ENCODE assay signal across 14 cellular contexts in genomic region chr17:80104321-80104955, GRCh38. TPM values are rescaled to one million over a fixed set of nuclear protein-coding genes. Genes with fewer than 3 reads are reported as not detected.
DNase-seq lines count a peak whose midpoint lies in the region; ATAC-seq, FAIRE-seq and TF ChIP-seq lines count a peak whose summit lies in the region.
"Had no signal": no experiment of that assay in that cellular context is flagged by ENCODE, and none has a peak within 500 bp of the region (broad histone marks: within the 10 kb centered on the region; RNA-seq: fewer than 3 reads in every experiment).

No MANE protein-coding gene starts in this region.

- H3K9me3 ChIP-seq in HAP-1: no peaks in the 10 kb centered on the region

- TF ChIP-seq CTCF in neural crest cell (conservative IDR thresholded peaks at IDR 0.05): no peak

- H3K27me3 ChIP-seq in HAP-1 (ENCODE audit: low read depth): no peaks in the 10 kb centered on the region

- no peak overlapping the region for H3K27ac Mint-ChIP-seq in neural crest cell (ENCODE audit: unreplicated experiment)
- no peak overlapping the region for H3K27ac Mint-ChIP-seq in effector memory CD8-positive, alpha-beta T cell
- H3K27ac Mint-ChIP-seq: activated naive CD8-positive, alpha-beta T cell treated with anti-CD3 and anti-CD28 coated beads, Interleukin-2, amount 10 ng/mL, durations not matched to agents 7 days and 5 days; CD4-positive, CD25-positive, alpha-beta regulatory T cell; T-helper 17 cell had no signal

- DNase-seq in ELF-1 (ENCODE audit: low read depth, low spot score) (peak; percentile 63), NCI-H2029 (lab: John Stamatoyannopoulos, UW) (peak; percentile 60), brain pericyte (ENCODE audit: low read depth, low spot score) (peak; percentile 65), neural crest cell (ENCODE audit: low read depth, low spot score) (no peak), NK-92 (lab: John Stamatoyannopoulos, UW; ENCODE audit: unreplicated experiment) (no peak), frontal cortex (ENCODE audit: low spot score in 2 of 2) (no peak), HAP-1 (ENCODE audit: low spot score in 2 of 2) (no peak)
- no peak for DNase-seq in effector memory CD8-positive, alpha-beta T cell
- DNase-seq: activated naive CD8-positive, alpha-beta T cell treated with anti-CD3 and anti-CD28 coated beads, Interleukin-2, amount 10 ng/mL, durations not matched to agents 7 days and 5 days; CD4-positive, CD25-positive, alpha-beta regulatory T cell; naive thymus-derived CD4-positive, alpha-beta T cell; PC-3; T-helper 17 cell had no signal

- ATAC-seq in effector memory CD8-positive, alpha-beta T cell (replicated peaks): no peak
- ATAC-seq: naive thymus-derived CD4-positive, alpha-beta T cell; PC-3; T-helper 17 cell had no signal

- FAIRE-seq in frontal cortex (lab: Jason Lieb, UNC): no peak
- FAIRE-seq: endothelial cell of umbilical vein had no signal

- in situ Hi-C loops in HAP-1 (cut with MboI; ENCODE audit: low sequenced_read_pairs): no loop called here

- no peak overlapping the region for H3K4me3 ChIP-seq in HAP-1

- no peaks in the 10 kb centered on the region for H3K36me3 Mint-ChIP-seq in neural crest cell (ENCODE audit: low read depth)
- peaks cover 12% of the 10 kb centered on the region for H3K36me3 Mint-ChIP-seq in effector memory CD8-positive, alpha-beta T cell (ENCODE audit: insufficient read depth)
- H3K36me3 Mint-ChIP-seq: activated naive CD8-positive, alpha-beta T cell treated with anti-CD3 and anti-CD28 coated beads, Interleukin-2, amount 10 ng/mL, durations not matched to agents 7 days and 5 days; CD4-positive, CD25-positive, alpha-beta regulatory T cell; naive thymus-derived CD4-positive, alpha-beta T cell had no signal

- H3K36me3 ChIP-seq in HAP-1 (replicated peaks): no peaks in the 10 kb centered on the region; the same call in 1 of the 2 replicates

- H3K4me1 Mint-ChIP-seq in neural crest cell: peaks cover 27% of the 10 kb centered on the region
- peaks cover 16 to 20% of the 10 kb centered on the region in 2 donors for H3K4me1 Mint-ChIP-seq in effector memory CD8-positive, alpha-beta T cell (ENCODE audit: low read depth in 2 of 2)

- H3K27me3 Mint-ChIP-seq in neural crest cell (ENCODE audit: low read depth): no peaks in the 10 kb centered on the region
- no peaks in the 10 kb centered on the region for H3K27me3 Mint-ChIP-seq in effector memory CD8-positive, alpha-beta T cell
- H3K27me3 Mint-ChIP-seq: activated naive CD8-positive, alpha-beta T cell treated with anti-CD3 and anti-CD28 coated beads, Interleukin-2, amount 10 ng/mL, durations not matched to agents 7 days and 5 days; T-helper 17 cell had no signal

- peak overlapping the region; percentile 66 for H3K4me3 Mint-ChIP-seq in neural crest cell
- no peak overlapping the region for H3K4me3 Mint-ChIP-seq in effector memory CD8-positive, alpha-beta T cell
- H3K4me3 Mint-ChIP-seq: activated naive CD8-positive, alpha-beta T cell treated with anti-CD3 and anti-CD28 coated beads, Interleukin-2, amount 10 ng/mL, durations not matched to agents 7 days and 5 days; T-helper 17 cell had no signal

- no peaks in the 10 kb centered on the region for H3K9me3 Mint-ChIP-seq in neural crest cell
- H3K9me3 Mint-ChIP-seq in effector memory CD8-positive, alpha-beta T cell: no peaks in the 10 kb centered on the region
- H3K9me3 Mint-ChIP-seq: activated naive CD8-positive, alpha-beta T cell treated with anti-CD3 and anti-CD28 coated beads, Interleukin-2, amount 10 ng/mL, durations not matched to agents 7 days and 5 days had no signal

- H3K4me1 ChIP-seq in HAP-1: peaks cover 8% of the 10 kb centered on the region

RNA-seq across cellular contexts. Expression of gene GAA, which starts 3.1 kb away (rescaled TPM):
- total RNA-seq in neural crest cell (36.2 and 38.4 TPM in 2 replicates), frontal cortex (12.2 TPM)

RNA-seq across cellular contexts. Expression of gene EIF4A3, which starts 42.5 kb away (rescaled TPM):
- total RNA-seq in neural crest cell: 135 and 141 TPM in 2 replicates
- total RNA-seq in frontal cortex: 79.9 TPM

Comparison
In these comparisons a context has a peak if more than half of its experiments do, and no peak if none do; other contexts are left out.
1. DNase-seq: peak in ELF-1 (single experiment), NCI-H2029 (single experiment) and brain pericyte (single experiment); none in neural crest cell (single experiment), NK-92 (single experiment), effector memory CD8-positive, alpha-beta T cell (0 of 3), frontal cortex (0 of 2) and HAP-1 (0 of 2).